12 cellular contexts compared by ENCODE assay signal in the genomic region with DNA sequence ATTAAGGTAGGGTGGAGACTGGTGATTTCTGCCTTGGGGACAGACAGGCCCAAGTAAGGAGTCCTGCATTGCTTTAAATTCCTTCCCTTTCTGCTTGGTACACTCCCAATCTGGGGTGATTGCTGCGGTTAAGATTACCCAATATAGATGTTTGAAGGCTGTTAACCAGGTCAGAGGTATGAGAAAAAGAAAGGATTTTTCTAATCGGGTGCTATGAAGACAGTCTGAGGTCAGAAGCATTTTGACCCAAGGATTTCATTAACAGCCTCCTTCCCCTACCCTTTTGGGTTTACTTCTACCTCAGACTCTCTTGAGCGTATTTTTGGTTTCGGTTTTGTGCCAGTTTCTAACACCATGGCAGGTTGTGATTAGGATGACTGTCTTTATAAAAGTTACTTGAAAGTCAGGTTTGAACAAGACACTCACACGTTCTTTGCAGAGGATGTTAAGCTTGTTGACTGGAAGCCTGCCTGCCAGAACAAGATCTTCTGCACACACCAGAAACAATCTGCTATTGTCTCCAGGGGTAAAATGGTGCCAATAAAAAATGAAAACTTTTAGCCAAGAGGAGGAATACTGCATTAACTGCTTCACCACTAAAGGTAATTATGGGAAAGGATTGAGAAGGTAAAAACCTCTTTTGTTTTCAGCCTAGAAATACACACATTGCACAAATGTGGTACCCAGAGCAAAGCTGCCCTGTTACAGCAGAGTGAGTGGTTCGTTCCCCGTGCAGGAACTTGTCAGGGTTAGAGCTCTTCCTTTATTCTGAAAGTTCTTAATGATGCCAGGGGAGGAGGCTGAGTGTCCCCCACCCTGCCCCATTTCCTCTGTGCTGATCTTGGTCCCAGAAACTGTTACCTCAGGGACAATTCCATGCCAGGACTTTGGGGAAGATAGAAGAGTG.
DNase-seq lines count a peak whose midpoint lies in the region; ATAC-seq and TF ChIP-seq lines count a peak whose summit lies in the region.
"Had no signal": no experiment of that assay in that cellular context is flagged by ENCODE, and none has a peak within 500 bp of the region (broad histone marks: within the 10 kb centered on the region; RNA-seq: fewer than 3 reads in every experiment).

No MANE protein-coding gene starts in this region.

- intact Hi-C loops in mucosa of descending colon (cut with DNase I, micrococcal nuclease), result no loop called here

- no peaks in the 10 kb centered on the region for H3K36me3 Mint-ChIP-seq in activated naive CD4-positive, alpha-beta T cell treated with anti-CD3 and anti-CD28 coated beads, Interleukin-2, amount 50 U/mL, for 72 hours

- H3K4me3 ChIP-seq in mucosa of descending colon, result no peak overlapping the region
- H3K4me3 ChIP-seq: ascending aorta, BLaER1 had no signal

- DNase-seq in AML-193 (lab: John Stamatoyannopoulos, UW) (peak; percentile 85 to 90), HT-29 (ENCODE audit: low spot score) (peak; percentile 3), SKM-1 (lab: John Stamatoyannopoulos, UW; ENCODE audit: unreplicated experiment) (peak; percentile 3), mucosa of descending colon (no peak), KG1 (lab: John Stamatoyannopoulos, UW) (no peak), SW 1271 (lab: John Stamatoyannopoulos, UW) (no peak)
- DNase-seq in stimulated activated CD4-positive, alpha-beta T cell treated with anti-CD3 and anti-CD28 coated beads, Interleukin-2, amount 100 ng/mL, for 24 hours, result no peak
- DNase-seq in activated naive CD4-positive, alpha-beta T cell treated with anti-CD3 and anti-CD28 coated beads, Interleukin-2, amount 50 U/mL, for 72 hours (ENCODE audit: low spot score in 2 of 2), result no peak
- DNase-seq: activated T-cell treated with anti-CD3 and anti-CD28 coated beads, Interleukin-2, amount 50 U/mL, for 24 hours; NCI-H1694 treated with DMSO at 0.1 percent for 48 hours had no signal

- peaks cover 3 to 7% of the 10 kb centered on the region in 2 donors for H3K9me3 Mint-ChIP-seq in activated naive CD4-positive, alpha-beta T cell treated with anti-CD3 and anti-CD28 coated beads, Interleukin-2, amount 50 U/mL, for 72 hours

- H3K9me3 ChIP-seq in mucosa of descending colon, result no peaks in the 10 kb centered on the region
- H3K9me3 ChIP-seq: ascending aorta had no signal

- H3K4me1 ChIP-seq in mucosa of descending colon (ENCODE audit: low read depth), result no peaks in the 10 kb centered on the region
- H3K4me1 ChIP-seq: ascending aorta, BLaER1 had no signal

- no peaks in the 10 kb centered on the region for H3K36me3 ChIP-seq in mucosa of descending colon (ENCODE audit: low read depth)
- H3K36me3 ChIP-seq: ascending aorta, BLaER1 had no signal

- peak; percentile 22 for ATAC-seq in mucosa of descending colon
- ATAC-seq in activated naive CD4-positive, alpha-beta T cell treated with anti-CD3 and anti-CD28 coated beads, Interleukin-2, amount 50 U/mL, for 72 hours, result no peak

- no peak for TF ChIP-seq CTCF in mucosa of descending colon (IDR thresholded peaks at IDR 0.05)

- H3K27ac Mint-ChIP-seq in activated naive CD4-positive, alpha-beta T cell treated with anti-CD3 and anti-CD28 coated beads, Interleukin-2, amount 50 U/mL, for 72 hours, result no peak overlapping the region
- H3K27ac Mint-ChIP-seq: activated T-cell treated with anti-CD3 and anti-CD28 coated beads, Interleukin-2, amount 50 U/mL, for 24 hours had no signal

Comparison
In these comparisons a context has a peak if more than half of its experiments do, and no peak if none do; other contexts are left out.
1. DNase-seq: peak in AML-193 (2 of 2), HT-29 (single experiment) and SKM-1 (single experiment); none in mucosa of descending colon (0 of 3), stimulated activated CD4-positive, alpha-beta T cell treated with anti-CD3 and anti-CD28 coated beads, Interleukin-2, amount 100 ng/mL, for 24 hours (0 of 2), KG1 (single experiment), SW 1271 (0 of 2) and activated naive CD4-positive, alpha-beta T cell treated with anti-CD3 and anti-CD28 coated beads, Interleukin-2, amount 50 U/mL, for 72 hours (0 of 2).